In genomic region chr7:112391841-112392286, GRCh38 we compare ENCODE assay signal across 7 cellular contexts. TPM values are rescaled to one million over a fixed set of nuclear protein-coding genes. Genes with fewer than 3 reads are reported as not detected.
DNase-seq lines count a peak whose midpoint lies in the region; ATAC-seq lines count a peak whose summit lies in the region.
"Not testable (repeated sequence)": the region's sequence is repeated elsewhere in the genome, so short reads cannot be mapped to it uniquely, and the experiment has no call there.

No MANE protein-coding gene starts in this region.

- ATAC-seq in GM18519 (IDR thresholded peaks at IDR 0.05; ENCODE audit: low FRiP score, unreplicated experiment): peak; percentile 57
- ATAC-seq in HG03432 (IDR thresholded peaks at IDR 0.05; ENCODE audit: unreplicated experiment): peak; percentile 78

- peaks cover 0 to 10% (median 0%) of the 10 kb centered on the region in 3 donors for H3K4me1 ChIP-seq in skeletal muscle tissue (ENCODE audit: control insufficient read depth in 3 of 3, insufficient read depth in 3 of 3, low read length in 3 of 3)

- DNase-seq in NCI-H524 (lab: John Stamatoyannopoulos, UW) (peak; percentile 22 to 68), iris pigment epithelial cell (ENCODE audit: low read depth) (peak; percentile 53)
- DNase-seq in activated CD4-positive, alpha-beta T cell treated with anti-CD3 and anti-CD28 coated beads for 1 hour: peak; percentile 62
- DNase-seq in central memory CD4-positive, alpha-beta T cell: peak; percentile 69

- peak overlapping the region; percentile 60 for H3K27ac ChIP-seq in skeletal muscle tissue (ENCODE audit: low read depth, low read length)

- H3K4me3 ChIP-seq in skeletal muscle tissue (ENCODE audit: low read length in 3 of 3): peak overlapping the region; percentile 71 to 89 (median 79)

- H3K36me3 ChIP-seq in skeletal muscle tissue (ENCODE audit: control insufficient read depth in 3 of 3, insufficient read depth in 3 of 3, low read length in 3 of 3): not testable (repeated sequence)

- not testable (repeated sequence) for H3K27me3 ChIP-seq in skeletal muscle tissue (ENCODE audit: control insufficient read depth in 3 of 3, insufficient read depth in 3 of 3, low read length in 3 of 3)

- peak overlapping the region; percentile 60 to 85 (median 81) for H3K9ac ChIP-seq in skeletal muscle tissue (ENCODE audit: low read depth in 1 of 3, low read length in 3 of 3)

- H3K9me3 ChIP-seq in skeletal muscle tissue (ENCODE audit: control insufficient read depth in 3 of 3, low read length in 3 of 3): not testable (repeated sequence)

RNA-seq across cellular contexts. Expression of gene IFRD1, which starts 58.4 kb away (rescaled TPM):
- total RNA-seq in skeletal muscle tissue: 15.1 TPM

Comparison
In these comparisons a context has a peak if more than half of its experiments do, and no peak if none do; other contexts are left out.
1. Peak in every context shown above with its lines: DNase-seq, ATAC-seq, H3K4me3 ChIP-seq and H3K27ac ChIP-seq.